In genomic region chr1:157880621-157881020, GRCh38 we compare ENCODE assay signal across 20 cellular contexts. TPM values are rescaled to one million over a fixed set of nuclear protein-coding genes. Genes with fewer than 3 reads are reported as not detected.
"Had no signal": no experiment of that assay in that cellular context is flagged by ENCODE, and none has a peak within 500 bp of the region (broad histone marks: within the 10 kb centered on the region; RNA-seq: fewer than 3 reads in every experiment).

No MANE protein-coding gene starts in this region.

- DNase-seq: activated CD4-positive, alpha-beta memory T cell treated with anti-CD3 and anti-CD28 coated beads, Interleukin-2, amount 10 ng/mL, durations not matched to agents 7 days and 5 days; activated CD4-positive, alpha-beta T cell treated with anti-CD3 and anti-CD28 coated beads for 4 hours; activated CD8-positive, alpha-beta memory T cell treated with anti-CD3 and anti-CD28 coated beads, Interleukin-2, amount 50 U/mL, for 4 hours; activated effector memory CD4-positive, alpha-beta T cell treated with anti-CD3 and anti-CD28 coated beads, Interleukin-2, amount 50 U/mL, for 16 hours; activated T-cell treated with anti-CD3 and anti-CD28 coated beads, Interleukin-2, amount 50 U/mL, for 48 hours; amygdala; effector CD4-positive, alpha-beta T cell; esophagus squamous epithelium; foreskin fibroblast; head of caudate nucleus; immature natural killer cell; midbrain; pancreas; sigmoid colon; stimulated activated CD4-positive, alpha-beta T cell treated with anti-CD3 and anti-CD28 coated beads, Interleukin-2, amount 100 ng/mL, for 24 hours; WERI-Rb-1 had no signal

- H3K27me3 ChIP-seq: esophagus squamous epithelium, pancreas, sigmoid colon had no signal

- ATAC-seq: stimulated activated memory B cell treated with anti-CD40 and anti-IgM and Interleukin-4, amounts not matched to agents 10 μg/mL and 1 μg/mL and 100 μg/mL, for 72 hours had no signal

- H3K9me3 ChIP-seq: esophagus squamous epithelium, pancreas, sigmoid colon had no signal

- H3K36me3 ChIP-seq: esophagus squamous epithelium, pancreas, sigmoid colon, WERI-Rb-1 had no signal

- H3K4me3 ChIP-seq: coronary artery, esophagus squamous epithelium, pancreas, sigmoid colon had no signal

- H3K27ac ChIP-seq: coronary artery, esophagus squamous epithelium, pancreas, sigmoid colon, WERI-Rb-1 had no signal

- H3K4me1 ChIP-seq: esophagus squamous epithelium, pancreas, sigmoid colon had no signal

RNA-seq across cellular contexts. Expression of gene CD5L, which starts 39.0 kb away (rescaled TPM):
- total RNA-seq: activated CD4-positive, alpha-beta memory T cell treated with anti-CD3 and anti-CD28 coated beads, Interleukin-2, amount 10 ng/mL, durations not matched to agents 7 days and 5 days; neural crest cell; sigmoid colon; T-helper 1 cell treated with Interleukin-12 subunit alpha and Interleukin-12 subunit beta and Interleukin-4 antibody, amounts not matched to agents 30 ng/mL and 1 ng/mL, for 36 hours had no signal
- polyA plus RNA-seq: immature natural killer cell, pancreas had no signal
